ENCODE assay signal across 8 cellular contexts in the genomic region with DNA sequence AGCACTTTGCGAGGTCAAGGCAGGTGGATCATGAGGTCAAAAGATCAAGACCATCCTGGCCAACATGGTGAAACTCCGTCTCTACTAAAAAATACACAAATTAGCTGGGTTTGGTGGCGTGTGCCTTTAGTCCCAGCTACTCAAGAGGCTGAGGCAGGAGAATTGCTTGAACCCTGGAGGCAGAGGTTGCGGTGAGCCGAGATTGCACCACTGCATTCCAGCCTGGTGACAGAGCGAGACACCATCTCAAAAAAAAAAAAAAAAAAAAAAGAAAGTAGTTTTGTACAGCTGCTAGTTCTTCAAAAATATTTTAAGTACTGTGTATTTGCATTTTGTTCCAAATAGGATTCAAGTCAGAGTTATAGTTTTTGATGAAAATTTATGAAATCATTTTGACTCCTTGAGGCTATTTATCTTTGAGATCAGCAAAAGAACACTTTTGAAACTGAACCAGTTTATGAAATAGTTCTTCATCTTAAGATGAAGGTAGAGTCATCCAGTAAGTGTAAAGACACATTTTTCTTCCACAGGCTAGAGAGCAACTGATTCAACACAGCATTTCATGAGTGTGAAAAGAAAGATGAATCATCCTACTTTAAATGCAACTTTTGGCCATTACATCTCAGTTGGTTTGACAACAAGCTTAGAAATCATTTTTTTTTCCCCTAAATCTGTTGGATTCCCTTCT.
DNase-seq lines count a peak whose midpoint lies in the region; ATAC-seq and TF ChIP-seq lines count a peak whose summit lies in the region.
"Not testable (repeated sequence)": the region's sequence is repeated elsewhere in the genome, so short reads cannot be mapped to it uniquely, and the experiment has no call there.

No MANE protein-coding gene starts in this region.

- DNase-seq in HCEC 1CT (peak; percentile 75), foreskin fibroblast (peak; percentile 40 to 73), mesenchymal stem cell (peak; percentile 81), gastrocnemius medialis (peak in 1 of 2 donors; percentile 40)
- not testable (repeated sequence) for DNase-seq in activated CD4-positive, alpha-beta T cell treated with anti-CD3 and anti-CD28 coated beads for 36 hours; dorsolateral prefrontal cortex

- H4K91ac ChIP-seq in mesenchymal stem cell (ENCODE audit: low read length), result not testable (repeated sequence)

- not testable (repeated sequence) for H3K23ac ChIP-seq in mesenchymal stem cell (ENCODE audit: low read length in 2 of 2)

- H3K14ac ChIP-seq in mesenchymal stem cell (ENCODE audit: low read length in 2 of 2), result not testable (repeated sequence)

- H3K4me1 Mint-ChIP-seq in activated CD4-positive, alpha-beta T cell treated with anti-CD3 and anti-CD28 coated beads for 36 hours, result not testable (repeated sequence)

- H2BK120ac ChIP-seq in mesenchymal stem cell (ENCODE audit: low read depth, low read length), result not testable (repeated sequence)

- not testable (repeated sequence) for H3K36me3 Mint-ChIP-seq in activated CD4-positive, alpha-beta T cell treated with anti-CD3 and anti-CD28 coated beads for 36 hours (ENCODE audit: low read depth)

- not testable (repeated sequence) for H4K8ac ChIP-seq in mesenchymal stem cell (ENCODE audit: low read length)

- H2BK5ac ChIP-seq in mesenchymal stem cell (ENCODE audit: low read depth, low read length, poor library complexity, severe bottlenecking), result peak overlapping the region; percentile 35

- not testable (repeated sequence) for H2AFZ ChIP-seq in ACC112 (ENCODE audit: low read length, unreplicated experiment); mesenchymal stem cell (ENCODE audit: low read depth, low read length)

- not testable (repeated sequence) for H3K4me3 Mint-ChIP-seq in activated CD4-positive, alpha-beta T cell treated with anti-CD3 and anti-CD28 coated beads for 36 hours

- not testable (repeated sequence) for H3K9me3 Mint-ChIP-seq in activated CD4-positive, alpha-beta T cell treated with anti-CD3 and anti-CD28 coated beads for 36 hours (ENCODE audit: low read depth)

- not testable (repeated sequence) for H3K79me1 ChIP-seq in mesenchymal stem cell (replicated peaks; ENCODE audit: low read length, poor library complexity, severe bottlenecking)

- ATAC-seq in activated CD4-positive, alpha-beta T cell treated with anti-CD3 and anti-CD28 coated beads for 36 hours, result peak; percentile 87
- peak; percentile 26 to 49 for ATAC-seq in gastrocnemius medialis

- intact Hi-C loops in activated CD4-positive, alpha-beta T cell treated with anti-CD3 and anti-CD28 coated beads for 36 hours (cut with DNase I, micrococcal nuclease); dorsolateral prefrontal cortex (cut with DNase I); gastrocnemius medialis (cut with DNase I; ENCODE audit: low total_unique reads): not testable (repeated sequence)

- H3K18ac ChIP-seq in mesenchymal stem cell (ENCODE audit: low read depth in 1 of 2, low read length in 2 of 2), result peak overlapping the region; percentile 21 to 37

- H3K27ac ChIP-seq in ACC112 (ENCODE audit: low read depth, low read length), result peak overlapping the region; percentile 87
- peak overlapping the region; percentile 37 for H3K27ac ChIP-seq in angular gyrus (ENCODE audit: low read depth, low read length)
- peak overlapping the region in 45 of 59 donors; percentile 8 to 87 (median 58) for H3K27ac ChIP-seq in dorsolateral prefrontal cortex
- H3K27ac ChIP-seq in mesenchymal stem cell (ENCODE audit: low read length, poor library complexity, severe bottlenecking), result peak overlapping the region; percentile 98
- peak overlapping the region in 2 of 4 donors; percentile 33 to 49 for H3K27ac ChIP-seq in gastrocnemius medialis

- H3K4me3 ChIP-seq in ACC112 (ENCODE audit: low read depth, low read length); dorsolateral prefrontal cortex; foreskin fibroblast (ENCODE audit: low read depth in 1 of 2, low read length in 2 of 2); mesenchymal stem cell (ENCODE audit: insufficient read depth in 1 of 2, low read depth in 1 of 2, low read length in 2 of 2); gastrocnemius medialis: not testable (repeated sequence)

- H3K79me2 ChIP-seq in ACC112 (ENCODE audit: control insufficient read depth, insufficient read depth, low read length, unreplicated experiment), result not testable (repeated sequence)

- H3K4ac ChIP-seq in mesenchymal stem cell (ENCODE audit: low read depth in 1 of 2, low read length in 2 of 2), result peak overlapping the region in 1 of 2 experiments; percentile 35

- H3K4me1 ChIP-seq in ACC112 (ENCODE audit: control insufficient read depth, insufficient read depth, low read length, unreplicated experiment), result peaks cover 16% of the 10 kb centered on the region
- H3K4me1 ChIP-seq in mesenchymal stem cell (ENCODE audit: control insufficient read depth, insufficient read depth, low read depth, low read length); gastrocnemius medialis: not testable (repeated sequence)

- H3K27ac Mint-ChIP-seq in activated CD4-positive, alpha-beta T cell treated with anti-CD3 and anti-CD28 coated beads for 36 hours, result peak overlapping the region; percentile 83

- H2BK15ac ChIP-seq in mesenchymal stem cell (ENCODE audit: low read depth, poor library complexity, severe bottlenecking), result peak overlapping the region; percentile 48

- not testable (repeated sequence) for H3K9me3 ChIP-seq in mesenchymal stem cell (ENCODE audit: control insufficient read depth, low read length); gastrocnemius medialis

- H2BK12ac ChIP-seq in mesenchymal stem cell (ENCODE audit: low read length in 2 of 2), result peak overlapping the region in 1 of 2 experiments; percentile 63

- in situ Hi-C loops in gastrocnemius medialis (cut with MboI; ENCODE audit: low sequenced_read_pairs in 4 of 4), result not testable (repeated sequence)

- peak overlapping the region; percentile 58 for H3K9ac ChIP-seq in mesenchymal stem cell (ENCODE audit: low read length)

- TF ChIP-seq POLR2A in gastrocnemius medialis (IDR thresholded peaks at IDR 0.05), result not testable (repeated sequence)

- not testable (repeated sequence) for TF ChIP-seq CTCF in dorsolateral prefrontal cortex (IDR thresholded peaks at IDR 0.05 in 54 of 56, conservative IDR thresholded peaks at IDR 0.05 in 2 of 56; ENCODE audit: low read depth in 1 of 56, partially characterized antibody in 56 of 56); foreskin fibroblast (IDR thresholded peaks at IDR 0.05; ENCODE audit: low read depth, low read length); gastrocnemius medialis (IDR thresholded peaks at IDR 0.05 in 4 of 5, conservative IDR thresholded peaks at IDR 0.05 in 1 of 5)

- H3K36me3 ChIP-seq in ACC112 (ENCODE audit: insufficient read depth, low read length); mesenchymal stem cell (ENCODE audit: control insufficient read depth in 1 of 2, insufficient read depth in 2 of 2, low read depth in 1 of 2, low read length in 2 of 2); gastrocnemius medialis: not testable (repeated sequence)

- POLR2A ChIA-PET in activated CD4-positive, alpha-beta T cell treated with anti-CD3 and anti-CD28 coated beads for 36 hours (lab: Charles Lee), result not testable (repeated sequence)

- H3K4me2 ChIP-seq in mesenchymal stem cell (ENCODE audit: low read length, poor library complexity, severe bottlenecking), result not testable (repeated sequence)

- CTCF ChIA-PET in activated CD4-positive, alpha-beta T cell treated with anti-CD3 and anti-CD28 coated beads for 36 hours (lab: Charles Lee), result interaction anchor here (1.2 kb wide), 1 partner anchor 265 kb away, joined by 3 read pairs; no protein-coding TSS in a partner anchor

- 67% methylated on average over 3 of the region's 6 CpGs for WGBS in mesenchymal stem cell

- not testable (repeated sequence) for H3K27me3 ChIP-seq in ACC112 (ENCODE audit: insufficient read depth, low read length); dorsolateral prefrontal cortex; mesenchymal stem cell (ENCODE audit: control insufficient read depth in 1 of 2, insufficient read depth in 1 of 2, low read length in 2 of 2); gastrocnemius medialis

- H3K27me3 Mint-ChIP-seq in activated CD4-positive, alpha-beta T cell treated with anti-CD3 and anti-CD28 coated beads for 36 hours, result not testable (repeated sequence)

- H2AK5ac ChIP-seq in mesenchymal stem cell (ENCODE audit: low read length, severe bottlenecking), result not testable (repeated sequence)
